Comparison of ENCODE assay signal across 14 cellular contexts in the genomic region with DNA sequence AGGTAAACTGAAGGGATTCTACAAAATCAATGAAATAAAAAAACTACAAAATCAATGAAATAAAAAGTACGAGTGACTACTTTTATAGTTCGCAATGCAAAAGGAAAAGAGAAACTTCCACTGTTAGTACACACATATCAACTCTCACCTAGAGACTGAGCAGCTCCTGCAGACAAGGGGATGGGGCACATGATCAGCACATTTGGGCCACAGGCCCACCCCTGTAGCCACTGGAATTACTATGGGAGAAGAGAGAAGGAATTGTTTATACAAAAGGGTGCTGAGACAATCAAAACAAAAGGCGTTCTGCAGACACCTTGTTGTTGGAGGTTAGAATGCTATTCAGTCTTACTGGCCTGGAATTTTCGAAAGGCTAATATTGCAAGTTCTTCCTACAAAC. TPM values are rescaled to one million over a fixed set of nuclear protein-coding genes. Genes with fewer than 3 reads are reported as not detected.
DNase-seq lines count a peak whose midpoint lies in the region; ATAC-seq, FAIRE-seq and TF ChIP-seq lines count a peak whose summit lies in the region.
"Had no signal": no experiment of that assay in that cellular context is flagged by ENCODE, and none has a peak within 500 bp of the region (broad histone marks: within the 10 kb centered on the region; RNA-seq: fewer than 3 reads in every experiment).

No MANE protein-coding gene starts in this region.

- H3K9me3 Mint-ChIP-seq in activated CD4-positive, alpha-beta T cell treated with anti-CD3 and anti-CD28 coated beads, Interleukin-2, amount 10 ng/mL, durations not matched to agents 24 days and 14 days, result peaks cover 11% of the 10 kb centered on the region
- H3K9me3 Mint-ChIP-seq in CD8-positive, alpha-beta T cell, result peaks cover 2% of the 10 kb centered on the region

- intact Hi-C loops in activated CD4-positive, alpha-beta T cell treated with anti-CD3 and anti-CD28 coated beads, Interleukin-2, amount 10 ng/mL, durations not matched to agents 24 days and 14 days (cut with micrococcal nuclease), result no loop called here
- intact Hi-C loops in CD8-positive, alpha-beta T cell (cut with DNase I, micrococcal nuclease), result no loop called here

- H3K9ac ChIP-seq in NT2/D1 (ENCODE audit: insufficient read length, low read depth) (no peak overlapping the region), H1 (replicated peaks in 1 of 4; ENCODE audit: extremely low read depth in 1 of 4, low read depth in 3 of 4, low read length in 3 of 4) (no peak overlapping the region)
- H3K9ac ChIP-seq: BLaER1 treated with 17β-estradiol and CSF1 and Interleukin-3, amounts not matched to agents 10 nM and 100 nM had no signal

- H3K23ac ChIP-seq in H1 (ENCODE audit: insufficient read length), result no peak overlapping the region

- H2AFZ ChIP-seq in H1 (ENCODE audit: low read length), result no peak overlapping the region

- no peak overlapping the region for H2BK15ac ChIP-seq in H1 (ENCODE audit: low read length)

- H3K4ac ChIP-seq in H1 (replicated peaks; ENCODE audit: insufficient read length, low read depth, low read length), result no peak overlapping the region

- ATAC-seq in CD8-positive, alpha-beta T cell, result no peak
- ATAC-seq in GM18502 (IDR thresholded peaks at IDR 0.05; ENCODE audit: poor library complexity, unreplicated experiment), result no peak

- no peak overlapping the region for H4K8ac ChIP-seq in H1 (ENCODE audit: extremely low read depth, insufficient read depth, low read length)

- WGBS in H1 (ENCODE audit: extremely low coverage in 1 of 2, insufficient coverage in 1 of 2, insufficient read length in 1 of 2, insufficient replicate concordance in 2 of 2, low coverage in 1 of 2, low lambda C conversion rate in 2 of 2, missing lambda C conversion rate in 1 of 2), 2 experiments, result 64% methylated on average over 4 of the region's 4 CpGs; no CpG with 5 or more reads in 1 of the 2 experiments

- no peaks in the 10 kb centered on the region for H3K27me3 ChIP-seq in CD8-positive, alpha-beta T cell (ENCODE audit: insufficient read depth, low read length)
- H3K27me3 ChIP-seq in NT2/D1 (ENCODE audit: insufficient read depth, insufficient read length) (no peaks in the 10 kb centered on the region), H1 (replicated peaks in 1 of 4; ENCODE audit: control insufficient read depth in 3 of 4, extremely low read depth in 1 of 4, insufficient read depth in 3 of 4, low read length in 3 of 4) (no peaks in the 10 kb centered on the region)
- H3K27me3 ChIP-seq: BLaER1 treated with 17β-estradiol and CSF1 and Interleukin-3, amounts not matched to agents 10 nM and 100 nM had no signal

- no peak overlapping the region for H3K14ac ChIP-seq in H1 (ENCODE audit: insufficient read length)

- no peak overlapping the region for H4K5ac ChIP-seq in H1 (ENCODE audit: insufficient read length, low read depth, low read length)

- no peak overlapping the region for H2BK20ac ChIP-seq in H1 (ENCODE audit: low read length)

- POLR2A ChIA-PET in CD8-positive, alpha-beta T cell (lab: Charles Lee), result interaction anchor here (0.9 kb wide), 1 partner anchor 26 kb away, joined by 4 read pairs; no protein-coding TSS in a partner anchor
- POLR2A ChIA-PET in H1 (lab: Charles Lee; ENCODE audit: partially characterized antibody), result no interaction called here

- H3K4me1 ChIP-seq in CD8-positive, alpha-beta T cell (ENCODE audit: insufficient read depth, low read length), result peaks cover 25% of the 10 kb centered on the region
- H3K4me1 ChIP-seq in NT2/D1 (ENCODE audit: insufficient read depth, insufficient read length) (no peaks in the 10 kb centered on the region), H1 (replicated peaks in 1 of 4; ENCODE audit: control insufficient read depth in 3 of 4, insufficient read depth in 4 of 4, low read length in 3 of 4) (peaks cover 0 to 8% (median 3%) of the 10 kb centered on the region in 4 experiments; a peak in 3 of 7 replicates)

- no peaks in the 10 kb centered on the region for H3K79me1 ChIP-seq in H1 (ENCODE audit: low read depth, low read length)

- no peaks in the 10 kb centered on the region for H3K27me3 Mint-ChIP-seq in activated CD4-positive, alpha-beta T cell treated with anti-CD3 and anti-CD28 coated beads, Interleukin-2, amount 10 ng/mL, durations not matched to agents 24 days and 14 days
- H3K27me3 Mint-ChIP-seq in CD8-positive, alpha-beta T cell (ENCODE audit: low read depth), result no peaks in the 10 kb centered on the region

- no peak overlapping the region for H3K27ac ChIP-seq in CD8-positive, alpha-beta T cell (ENCODE audit: low read depth, low read length)
- H3K27ac ChIP-seq in H1 (ENCODE audit: low read depth, low read length), result no peak overlapping the region
- H3K27ac ChIP-seq: BLaER1 treated with 17β-estradiol and CSF1 and Interleukin-3, amounts not matched to agents 10 nM and 100 nM had no signal

- H3K4me3 Mint-ChIP-seq in activated CD4-positive, alpha-beta T cell treated with anti-CD3 and anti-CD28 coated beads, Interleukin-2, amount 10 ng/mL, durations not matched to agents 24 days and 14 days, result no peak overlapping the region
- no peak overlapping the region for H3K4me3 Mint-ChIP-seq in CD8-positive, alpha-beta T cell

- H3K79me2 ChIP-seq in H1 (ENCODE audit: control insufficient read depth in 1 of 2, insufficient read depth in 2 of 2, low read length in 2 of 2), result no peaks in the 10 kb centered on the region

- no peak overlapping the region for H3K4me3 ChIP-seq in CD8-positive, alpha-beta T cell (ENCODE audit: low read depth, low read length)
- H3K4me3 ChIP-seq in NT2/D1 (ENCODE audit: insufficient read length, low read depth), result no peak overlapping the region
- H3K4me3 ChIP-seq in H1 (ENCODE audit: extremely low read depth in 1 of 4, insufficient read depth in 2 of 4, low read depth in 3 of 4, low read length in 4 of 4), result no peak overlapping the region
- H3K4me3 ChIP-seq: BLaER1 treated with 17β-estradiol and CSF1 and Interleukin-3, amounts not matched to agents 10 nM and 100 nM had no signal

- CTCF ChIA-PET in CD8-positive, alpha-beta T cell (lab: Charles Lee), result no interaction called here
- CTCF ChIA-PET in H1 (lab: Charles Lee; ENCODE audit: partially characterized antibody), result interaction anchor here (0.6 kb wide), 1 partner anchor 139 kb away, joined by 3 read pairs; no protein-coding TSS in a partner anchor

- H3K27ac Mint-ChIP-seq in activated CD4-positive, alpha-beta T cell treated with anti-CD3 and anti-CD28 coated beads, Interleukin-2, amount 10 ng/mL, durations not matched to agents 24 days and 14 days, result peak overlapping the region; percentile 67
- H3K27ac Mint-ChIP-seq in CD8-positive, alpha-beta T cell, result peak overlapping the region; percentile 15

- H3K36me3 Mint-ChIP-seq in activated CD4-positive, alpha-beta T cell treated with anti-CD3 and anti-CD28 coated beads, Interleukin-2, amount 10 ng/mL, durations not matched to agents 24 days and 14 days (ENCODE audit: low read depth), result peaks cover 25% of the 10 kb centered on the region
- H3K36me3 Mint-ChIP-seq in CD8-positive, alpha-beta T cell, result peaks cover 20% of the 10 kb centered on the region

- H2BK5ac ChIP-seq in H1 (ENCODE audit: low read depth, low read length), result no peak overlapping the region

- DNase-seq in activated CD4-positive, alpha-beta T cell treated with anti-CD3 and anti-CD28 coated beads, Interleukin-2, amount 10 ng/mL, durations not matched to agents 24 days and 14 days, result peak; percentile 49
- no peak for DNase-seq in activated CD4-positive, alpha-beta T cell treated with anti-CD3 and anti-CD28 coated beads for 1 hour
- DNase-seq in CD8-positive, alpha-beta T cell, result no peak
- DNase-seq in NT2/D1 (ENCODE audit: low read depth, low spot score), result peak; percentile 18
- DNase-seq in H1 (ENCODE audit: low read depth in 1 of 2, low spot score in 2 of 2), result no peak
- no peak for DNase-seq in NCI-H774 (lab: John Stamatoyannopoulos, UW)
- no peak for DNase-seq in HPDE6-E6E7 (ENCODE audit: extremely low spot score)
- DNase-seq: 8988T, HCEC 1CT, NCI-H1436 treated with DMSO at 0.1 percent for 48 hours, NCI-H2081, NCI-H510A treated with DMSO at 0.1 percent for 48 hours had no signal

- peaks cover 34% of the 10 kb centered on the region for H3K4me1 Mint-ChIP-seq in activated CD4-positive, alpha-beta T cell treated with anti-CD3 and anti-CD28 coated beads, Interleukin-2, amount 10 ng/mL, durations not matched to agents 24 days and 14 days
- H3K4me1 Mint-ChIP-seq in CD8-positive, alpha-beta T cell (ENCODE audit: low read depth), result peaks cover 25% of the 10 kb centered on the region

- no peak overlapping the region for H4K91ac ChIP-seq in H1 (replicated peaks; ENCODE audit: insufficient read length, low read length)

- H4K20me1 ChIP-seq in H1 (replicated peaks in 1 of 2; ENCODE audit: control insufficient read depth in 1 of 2, insufficient read depth in 2 of 2, low read length in 2 of 2), result no peaks in the 10 kb centered on the region
- H4K20me1 ChIP-seq: BLaER1 treated with 17β-estradiol and CSF1 and Interleukin-3, amounts not matched to agents 10 nM and 100 nM had no signal

- no peak overlapping the region for H3K56ac ChIP-seq in H1 (replicated peaks; ENCODE audit: insufficient read length, low read depth, low read length)

- TF ChIP-seq RAD21 in H1 (IDR thresholded peaks at IDR 0.05 in 1 of 2, conservative IDR thresholded peaks at IDR 0.05 in 1 of 2; ENCODE audit: low read depth in 2 of 2, low read length in 2 of 2), result no peak

- no peaks in the 10 kb centered on the region for H3K9me3 ChIP-seq in CD8-positive, alpha-beta T cell (ENCODE audit: low read length)
- H3K9me3 ChIP-seq in NT2/D1 (ENCODE audit: insufficient read depth, low read length) (no peaks in the 10 kb centered on the region), H1 (ENCODE audit: insufficient read depth in 2 of 2, low read depth in 1 of 2, low read length in 1 of 2) (no peaks in the 10 kb centered on the region)

- H3K23me2 ChIP-seq in H1 (ENCODE audit: low read depth, low read length), result no peaks in the 10 kb centered on the region

- H2BK120ac ChIP-seq in H1 (replicated peaks; ENCODE audit: low read depth, low read length), result no peak overlapping the region

- TF ChIP-seq POLR2A in H1 (IDR thresholded peaks at IDR 0.05; ENCODE audit: control extremely low read depth in 1 of 2, low read depth in 2 of 2, low read length in 2 of 2), result no peak

- peak overlapping the region; percentile 20 to 32; a peak in 1 of 4 replicates for H3K4me2 ChIP-seq in H1 (ENCODE audit: insufficient read depth in 1 of 2, low read depth in 2 of 2, low read length in 2 of 2)
- H3K4me2 ChIP-seq: BLaER1 treated with 17β-estradiol and CSF1 and Interleukin-3, amounts not matched to agents 10 nM and 100 nM had no signal

- H3K36me3 ChIP-seq in CD8-positive, alpha-beta T cell (ENCODE audit: insufficient read depth, low read length), result no peaks in the 10 kb centered on the region
- no peaks in the 10 kb centered on the region for H3K36me3 ChIP-seq in NT2/D1 (ENCODE audit: insufficient read depth, insufficient read length, low read length)
- H3K36me3 ChIP-seq in H1 (ENCODE audit: control insufficient read depth in 2 of 4, insufficient read depth in 4 of 4, low read length in 3 of 4), result no peaks in the 10 kb centered on the region

- no peak for FAIRE-seq in H1 (lab: Jason Lieb, UNC)

- H2BK12ac ChIP-seq in H1 (ENCODE audit: low read depth, low read length), result no peak overlapping the region

- no peak overlapping the region for H3K18ac ChIP-seq in H1 (ENCODE audit: extremely low read depth, low read length)

- no peak for TF ChIP-seq EP300 in H1 (IDR thresholded peaks at IDR 0.05; ENCODE audit: borderline replicate concordance in 1 of 2, low read depth in 2 of 2, low read length in 2 of 2)

- no peak for TF ChIP-seq CTCF in CD8-positive, alpha-beta T cell (IDR thresholded peaks at IDR 0.05)
- no peak for TF ChIP-seq CTCF in H1 (IDR thresholded peaks at IDR 0.05; ENCODE audit: control extremely low read depth in 1 of 3, insufficient read depth in 1 of 3, low read depth in 1 of 3, low read length in 3 of 3)

- H2AK5ac ChIP-seq in H1 (ENCODE audit: low read depth, low read length), result no peak overlapping the region

RNA-seq across cellular contexts. Expression of gene CD226, which starts 34.7 kb away (rescaled TPM):
- total RNA-seq in activated CD4-positive, alpha-beta T cell treated with anti-CD3 and anti-CD28 coated beads, Interleukin-2, amount 10 ng/mL, durations not matched to agents 24 days and 14 days, result 121 and 123 TPM in 2 replicates
- total RNA-seq in CD8-positive, alpha-beta T cell, result 10 to 100 TPM; 20.1 TPM
- not detected in 2 replicates for total RNA-seq in H1 (2021; fragmentation: NEBNext Ultra II Directional; extraction: Animal tissue kit (Norgen Biotek cat#: 25700))
- polyA plus RNA-seq in H1 (2011; rRNA removed), result not detected in 2 replicates
- 0.06 TPM for polyA plus RNA-seq in H1 (2011; cell fraction: cytosol; rRNA removed)
- 0.04 TPM for polyA plus RNA-seq in H1 (2011; cell fraction: nucleus; rRNA removed)
- polyA plus RNA-seq in H1 (2012, experiment 1 of 2), result not detected in 4 replicates
- polyA plus RNA-seq in H1 (2012, experiment 2 of 2), result not detected
- 0.04 TPM for polyA plus RNA-seq in H1 (2013, experiment 1 of 2)
- polyA plus RNA-seq in H1 (2013, experiment 2 of 2), result 0.04 TPM
- polyA minus RNA-seq in H1 (2011; rRNA and poly(A)+ RNA removed), result 0.22 and 0.32 TPM in 2 replicates
- not detected for polyA minus RNA-seq in H1 (2011; cell fraction: cytosol; rRNA and poly(A)+ RNA removed)
- not detected for polyA minus RNA-seq in H1 (2011; cell fraction: nucleus; rRNA and poly(A)+ RNA removed)

Comparison
In these comparisons a context has a peak if more than half of its experiments do, and no peak if none do; other contexts are left out.
1. DNase-seq: peak in activated CD4-positive, alpha-beta T cell treated with anti-CD3 and anti-CD28 coated beads, Interleukin-2, amount 10 ng/mL, durations not matched to agents 24 days and 14 days (single experiment) and NT2/D1 (single experiment); none in activated CD4-positive, alpha-beta T cell treated with anti-CD3 and anti-CD28 coated beads for 1 hour (single experiment), CD8-positive, alpha-beta T cell (0 of 7), H1 (0 of 2), NCI-H774 (single experiment) and HPDE6-E6E7 (single experiment).
2. RNA of gene CD226, which starts 34.7 kb away (total RNA-seq): 121 to 123 TPM in activated CD4-positive, alpha-beta T cell treated with anti-CD3 and anti-CD28 coated beads, Interleukin-2, amount 10 ng/mL, durations not matched to agents 24 days and 14 days and 20.1 TPM in CD8-positive, alpha-beta T cell; not detected in H1; every median in the first group is over 10 times any median in the second.